Comparison of ENCODE assay signal across 9 cellular contexts in the genomic region with DNA sequence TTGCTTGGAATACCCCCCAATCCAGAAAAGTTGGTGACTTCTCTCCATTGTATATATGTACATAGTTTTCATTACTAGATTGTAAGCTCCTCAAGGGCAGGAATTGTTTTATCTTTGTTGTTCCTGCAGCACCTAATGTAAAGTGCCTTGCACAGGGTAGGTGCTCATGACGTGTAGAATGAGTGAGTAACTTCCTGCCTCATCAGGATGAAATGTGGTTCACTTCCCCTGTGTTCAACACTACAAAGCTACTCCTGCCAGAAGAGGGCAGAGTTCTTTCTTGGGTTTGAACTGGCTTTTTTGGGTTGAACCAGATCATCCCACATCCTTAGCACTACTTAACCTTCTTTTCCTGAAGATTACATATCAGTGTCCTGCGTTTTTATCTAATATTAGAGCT. TPM values are rescaled to one million over a fixed set of nuclear protein-coding genes. Genes with fewer than 3 reads are reported as not detected.
DNase-seq lines count a peak whose midpoint lies in the region; ATAC-seq and TF ChIP-seq lines count a peak whose summit lies in the region.
"Had no signal": no experiment of that assay in that cellular context is flagged by ENCODE, and none has a peak within 500 bp of the region (broad histone marks: within the 10 kb centered on the region; RNA-seq: fewer than 3 reads in every experiment).

No MANE protein-coding gene starts in this region.

- H3K9me3 ChIP-seq in left ventricle myocardium inferior (replicated peaks): peaks cover 27% of the 10 kb centered on the region
- peaks cover 15 to 16% of the 10 kb centered on the region in 2 donors for H3K9me3 ChIP-seq in transverse colon

- H3K4me3 ChIP-seq in left ventricle myocardium inferior: no peak overlapping the region
- no peak overlapping the region for H3K4me3 ChIP-seq in epithelial cell of proximal tubule (ENCODE audit: low read depth, low read length)
- no peak overlapping the region for H3K4me3 ChIP-seq in transverse colon
- H3K4me3 ChIP-seq: SK-N-MC had no signal

- peaks cover 18% of the 10 kb centered on the region for H3K36me3 ChIP-seq in left ventricle myocardium inferior
- peaks cover 0 to 9% (median 2%) of the 10 kb centered on the region in 4 donors for H3K36me3 ChIP-seq in transverse colon

- intact Hi-C loops in left ventricle myocardium inferior (cut with micrococcal nuclease) (no loop called here), left cardiac atrium (cut with DNase I) (no loop called here), transverse colon (cut with DNase I; ENCODE audit: low total_unique reads) (no loop called here)

- no peak for TF ChIP-seq POLR2A in transverse colon (IDR thresholded peaks at IDR 0.05)

- no peak for DNase-seq in left ventricle myocardium inferior
- no peak for DNase-seq in left cardiac atrium
- DNase-seq in NAMALWA (ENCODE audit: low spot score): peak; percentile 56
- DNase-seq in epithelial cell of proximal tubule (ENCODE audit: low read depth): no peak
- DNase-seq in transverse colon: no peak
- no peak for DNase-seq in NCI-H1930 (lab: John Stamatoyannopoulos, UW)

- no peak for TF ChIP-seq EP300 in transverse colon (IDR thresholded peaks at IDR 0.05; ENCODE audit: low read depth)

- in situ Hi-C loops in transverse colon (cut with MboI; ENCODE audit: low pct_ligation_motif_present in 1 of 4, low pct_unique_long_range_greater_than_20kb in 1 of 4, low sequenced_read_pairs in 3 of 4): no loop called here

- H3K27ac ChIP-seq in left ventricle myocardium inferior (replicated peaks): no peak overlapping the region
- H3K27ac ChIP-seq in transverse colon: no peak overlapping the region
- H3K27ac ChIP-seq: SK-N-MC had no signal

- H3K27me3 ChIP-seq in left ventricle myocardium inferior (ENCODE audit: low read depth): no peaks in the 10 kb centered on the region
- H3K27me3 ChIP-seq in transverse colon: no peaks in the 10 kb centered on the region

- H3K4me1 ChIP-seq in left ventricle myocardium inferior (no peaks in the 10 kb centered on the region), transverse colon (no peaks in the 10 kb centered on the region)

- ATAC-seq in left cardiac atrium (no peak), HG02571 (IDR thresholded peaks at IDR 0.05; ENCODE audit: unreplicated experiment) (no peak), GM21529 (IDR thresholded peaks at IDR 0.05; ENCODE audit: unreplicated experiment) (no peak)

- WGBS in transverse colon (ENCODE audit: low coverage in 1 of 2), 2 donors: 14 to 30% methylated on average over 1 to 2 of the region's 2 CpGs

- TF ChIP-seq CTCF in left ventricle myocardium inferior (IDR thresholded peaks at IDR 0.05; ENCODE audit: borderline replicate concordance): peak; percentile 23
- peak; percentile 26 for TF ChIP-seq CTCF in epithelial cell of proximal tubule (conservative IDR thresholded peaks at IDR 0.05; ENCODE audit: low read depth, low read length)
- peak in 3 of 5 experiments; percentile 15 to 26 (median 17) for TF ChIP-seq CTCF in transverse colon (IDR thresholded peaks at IDR 0.05)

RNA-seq across cellular contexts. Expression of gene GTF3C4, which starts 23.9 kb away (rescaled TPM):
- 8.4 TPM for total RNA-seq in left ventricle myocardium inferior
- total RNA-seq in left cardiac atrium: 1 to 10 TPM; 8.1 to 9.2 TPM
- total RNA-seq in epithelial cell of proximal tubule: 7.2 and 13.3 TPM in 2 replicates
- total RNA-seq in transverse colon: 10 to 100 TPM in 1 of 4 donors, 1 to 10 TPM in 3; 4.0 to 12.3 (median 8.8) TPM

RNA-seq across cellular contexts. Expression of gene DDX31, which starts 24.4 kb away (rescaled TPM):
- total RNA-seq in left ventricle myocardium inferior (4.4 TPM), left cardiac atrium (1 to 10 TPM; 5.2 to 7.9 TPM), epithelial cell of proximal tubule (8.1 and 15.2 TPM in 2 replicates), transverse colon (10 to 100 TPM in 2 of 4 donors, 1 to 10 TPM in 2; 6.1 to 30.1 (median 9.8) TPM)
